ENCODE assay signal across 9 cellular contexts in the genomic region with DNA sequence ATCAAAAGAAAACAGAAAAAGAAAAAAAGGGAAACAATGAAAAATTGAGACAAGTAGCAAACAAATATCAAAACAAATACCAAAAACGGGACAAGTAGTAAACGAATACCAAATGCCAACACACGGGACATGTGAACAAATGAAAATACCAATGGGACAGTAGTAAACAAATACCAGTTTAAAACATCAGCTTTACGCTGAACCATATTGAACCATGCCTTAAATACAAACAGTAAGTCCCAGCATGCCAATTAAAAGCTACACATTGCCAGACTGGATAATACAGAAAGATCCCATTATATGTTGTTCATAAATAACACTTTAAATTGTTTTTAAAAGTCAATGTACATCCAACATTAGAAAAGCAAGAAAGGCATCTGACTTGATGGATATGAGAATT.
"Had no signal": no experiment of that assay in that cellular context is flagged by ENCODE, and none has a peak within 500 bp of the region (broad histone marks: within the 10 kb centered on the region; RNA-seq: fewer than 3 reads in every experiment).

No MANE protein-coding gene starts in this region.

- H3K9me3 ChIP-seq: HAP-1 had no signal

- DNase-seq: GOT3, H7, HFFc6, KBM-7 had no signal

- ATAC-seq: HCT116, HepG2 had no signal

- H3K4me3 ChIP-seq: HAP-1 had no signal

- H3K4me2 ChIP-seq: KMS-11 had no signal

- H3K27ac ChIP-seq: HL-60, KMS-11 had no signal

- FAIRE-seq: HepG2 had no signal
